13 cellular contexts compared by ENCODE assay signal in the genomic region with DNA sequence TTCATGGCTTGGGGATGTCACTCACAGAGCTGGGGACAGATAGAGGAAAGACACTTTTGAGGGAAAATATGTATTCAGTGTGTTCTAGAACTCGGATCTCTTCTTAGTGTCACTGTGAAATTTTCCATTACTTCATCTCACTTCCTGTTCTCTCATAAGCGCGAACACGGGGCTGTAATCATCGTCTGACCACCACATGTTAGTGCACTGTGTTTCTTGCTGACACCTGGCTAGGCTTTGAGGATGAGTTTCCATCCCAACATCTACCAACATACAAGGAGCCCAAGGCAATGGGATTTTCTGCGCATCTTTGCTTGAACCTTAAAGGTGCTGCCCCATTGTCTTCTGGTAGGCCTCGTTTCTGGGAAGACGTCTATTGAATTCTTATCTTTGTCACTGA.
DNase-seq lines count a peak whose midpoint lies in the region; ATAC-seq and TF ChIP-seq lines count a peak whose summit lies in the region.
"Had no signal": no experiment of that assay in that cellular context is flagged by ENCODE, and none has a peak within 500 bp of the region (broad histone marks: within the 10 kb centered on the region; RNA-seq: fewer than 3 reads in every experiment).

No MANE protein-coding gene starts in this region.

- H3K36me3 ChIP-seq in esophagus squamous epithelium = no peaks in the 10 kb centered on the region

- intact Hi-C loops in CD14-positive monocyte (cut with micrococcal nuclease) = loop anchor here in 1 of 2 donors (5.0 kb wide), 1 partner anchor 189 kb away; no protein-coding TSS in a partner anchor
- intact Hi-C loops in esophagus squamous epithelium (cut with DNase I) = no loop called here

- 78 to 79% methylated on average over 8 of the region's 8 CpGs for WGBS in esophagus squamous epithelium, 2 donors

- peaks cover 1 to 20% (median 4%) of the 10 kb centered on the region in 3 donors for H3K4me1 ChIP-seq in esophagus squamous epithelium

- no peak overlapping the region for H3K27ac ChIP-seq in esophagus squamous epithelium

- no peaks in the 10 kb centered on the region for H3K9me3 ChIP-seq in esophagus squamous epithelium

- H3K27ac Mint-ChIP-seq in CD14-positive monocyte = peak overlapping the region; percentile 26 to 94 (median 85)
- H3K27ac Mint-ChIP-seq in effector memory CD8-positive, alpha-beta T cell = peak overlapping the region; percentile 3 to 91
- H3K27ac Mint-ChIP-seq: memory B cell, progenitor cell of endocrine pancreas had no signal

- H3K36me3 Mint-ChIP-seq in CD14-positive monocyte = no peaks in the 10 kb centered on the region
- no peaks in the 10 kb centered on the region for H3K36me3 Mint-ChIP-seq in effector memory CD8-positive, alpha-beta T cell (ENCODE audit: insufficient read depth)
- H3K36me3 Mint-ChIP-seq: memory B cell had no signal

- TF ChIP-seq CTCF in CD14-positive monocyte (IDR thresholded peaks at IDR 0.05) (no peak), GM10248 (IDR thresholded peaks at IDR 0.05; ENCODE audit: control extremely low read depth, extremely low read depth, low read depth, missing control alignments) (no peak), esophagus squamous epithelium (IDR thresholded peaks at IDR 0.05) (no peak)

- no peak for TF ChIP-seq POLR2A in esophagus squamous epithelium (IDR thresholded peaks at IDR 0.05)

- H3K4me3 Mint-ChIP-seq in CD14-positive monocyte = peak overlapping the region in 1 of 2 donors; percentile 18
- peak overlapping the region in 1 of 2 donors; percentile 3 for H3K4me3 Mint-ChIP-seq in effector memory CD8-positive, alpha-beta T cell
- H3K4me3 Mint-ChIP-seq: memory B cell had no signal

- H3K9me3 Mint-ChIP-seq in CD14-positive monocyte = peaks cover 0 to 2% (median 0%) of the 10 kb centered on the region in 7 donors
- peaks cover 0 to 2% of the 10 kb centered on the region in 2 donors for H3K9me3 Mint-ChIP-seq in effector memory CD8-positive, alpha-beta T cell

- H3K4me1 Mint-ChIP-seq in CD14-positive monocyte = peaks cover 66% of the 10 kb centered on the region
- peaks cover 24 to 51% of the 10 kb centered on the region in 2 donors for H3K4me1 Mint-ChIP-seq in effector memory CD8-positive, alpha-beta T cell (ENCODE audit: low read depth in 2 of 2)

- CTCF ChIA-PET in GM10248 (lab: Yijun Ruan, JAX) = interaction anchor here (0.7 to 1.9 kb wide), 7 partner anchors 9 to 1908 kb away, joined by 3 to 8 read pairs (median 3); no protein-coding TSS in a partner anchor

- H3K4me3 ChIP-seq in esophagus squamous epithelium = no peak overlapping the region

- no peaks in the 10 kb centered on the region for H3K27me3 ChIP-seq in esophagus squamous epithelium

- POLR2A ChIA-PET in GM10248 (lab: Yijun Ruan, JAX) = interaction anchor here (1.3 kb wide), 1 partner anchor 57 kb away, joined by 13 read pairs; no protein-coding TSS in a partner anchor

- peak; percentile 58 for DNase-seq in CD14-positive monocyte (ENCODE audit: low spot score)
- peak; percentile 39 for DNase-seq in GM10248 (ENCODE audit: extremely low spot score)
- DNase-seq in SKM-1 treated with dmso at 0.1 percent for 144 hours (lab: John Stamatoyannopoulos, UW; ENCODE audit: unreplicated experiment) = peak; percentile 63
- DNase-seq in effector memory CD8-positive, alpha-beta T cell = no peak
- no peak for DNase-seq in esophagus squamous epithelium (lab: John Stamatoyannopoulos, UW)
- no peak for DNase-seq in GM19240 (ENCODE audit: insufficient read length, low spot score)
- DNase-seq in left lobe of liver (ENCODE audit: low spot score) = no peak
- no peak for DNase-seq in ecto neural progenitor cell (ENCODE audit: low spot score)
- DNase-seq: activated effector memory CD4-positive, alpha-beta T cell treated with anti-CD3 and anti-CD28 coated beads, Interleukin-2, amount 50 U/mL, for 16 hours; substantia nigra; T1000 had no signal

- no peaks in the 10 kb centered on the region for H3K27me3 Mint-ChIP-seq in CD14-positive monocyte (ENCODE audit: low read depth in 3 of 3)
- no peaks in the 10 kb centered on the region for H3K27me3 Mint-ChIP-seq in effector memory CD8-positive, alpha-beta T cell

- ATAC-seq in effector memory CD8-positive, alpha-beta T cell (replicated peaks) = peak; percentile 25
- ATAC-seq in left lobe of liver = no peak

Comparison
In these comparisons a context has a peak if more than half of its experiments do, and no peak if none do; other contexts are left out.
1. DNase-seq: peak in CD14-positive monocyte (single experiment), GM10248 (single experiment) and SKM-1 treated with dmso at 0.1 percent for 144 hours (single experiment); none in effector memory CD8-positive, alpha-beta T cell (0 of 3), esophagus squamous epithelium (single experiment), GM19240 (single experiment), left lobe of liver (single experiment) and ecto neural progenitor cell (single experiment).